ENCODE assay signal across 12 cellular contexts in genomic region chr20:63854766-63855362, GRCh38. TPM values are rescaled to one million over a fixed set of nuclear protein-coding genes. Genes with fewer than 3 reads are reported as not detected.
A peak's percentile ranks its signal among the peaks of the same experiment; 100 is the strongest.
DNase-seq lines count a peak whose midpoint lies in the region; ATAC-seq and TF ChIP-seq lines count a peak whose summit lies in the region.
"Had no signal": no experiment of that assay in that cellular context is flagged by ENCODE, and none has a peak within 500 bp of the region (broad histone marks: within the 10 kb centered on the region; RNA-seq: fewer than 3 reads in every experiment).

No MANE protein-coding gene starts in this region.

- no peak overlapping the region for H2AFZ ChIP-seq in osteoblast (ENCODE audit: low read length)

- H3K9me3 ChIP-seq in SJCRH30 (replicated peaks), result no peaks in the 10 kb centered on the region
- no peaks in the 10 kb centered on the region for H3K9me3 ChIP-seq in osteoblast (ENCODE audit: low read depth, low read length)
- H3K9me3 ChIP-seq in CD8-positive, alpha-beta memory T cell (ENCODE audit: low read length), result no peaks in the 10 kb centered on the region

- no peaks in the 10 kb centered on the region for H3K79me2 ChIP-seq in osteoblast (ENCODE audit: insufficient read depth, low read length)

- intact Hi-C loops in Right ventricle myocardium superior (cut with DNase I), result no loop called here

- peaks cover 22 to 29% (median 24%) of the 10 kb centered on the region in 3 donors for H3K4me1 Mint-ChIP-seq in CD8-positive, alpha-beta memory T cell

- POLR2A ChIA-PET in CD8-positive, alpha-beta memory T cell (lab: Charles Lee), result interaction anchor here (0.6 to 0.9 kb wide), 2 partner anchors 39 to 359 kb away, joined by 3 to 4 read pairs; no protein-coding TSS in a partner anchor

- no peak for TF ChIP-seq CTCF in osteoblast (IDR thresholded peaks at IDR 0.05; ENCODE audit: extremely low read depth, low read depth, low read length)

- H3K4me3 Mint-ChIP-seq in CD8-positive, alpha-beta memory T cell, result no peak overlapping the region
- H3K4me3 Mint-ChIP-seq: activated T-helper 17 cell treated with anti-CD3 and anti-CD28 coated beads, Interleukin-2, amount 50 U/mL, for 72 hours; naive B cell had no signal

- H3K27ac ChIP-seq in SJCRH30 (peak overlapping the region; percentile 37), osteoblast (ENCODE audit: low read depth, low read length) (no peak overlapping the region)
- no peak overlapping the region for H3K27ac ChIP-seq in CD8-positive, alpha-beta memory T cell (ENCODE audit: low read depth, low read length)

- peaks cover 13 to 16% of the 10 kb centered on the region in 2 donors for H3K27me3 Mint-ChIP-seq in CD8-positive, alpha-beta memory T cell
- H3K27me3 Mint-ChIP-seq: activated T-helper 17 cell treated with anti-CD3 and anti-CD28 coated beads, Interleukin-2, amount 50 U/mL, for 72 hours had no signal

- H3K4me2 ChIP-seq in osteoblast (ENCODE audit: insufficient read depth, low read length), result peak overlapping the region; percentile 9

- H3K4me3 ChIP-seq in SJCRH30, result peak overlapping the region; percentile 48
- H3K4me3 ChIP-seq in osteoblast (ENCODE audit: insufficient read depth, low read length), result peak overlapping the region; percentile 33
- no peak overlapping the region for H3K4me3 ChIP-seq in CD8-positive, alpha-beta memory T cell (ENCODE audit: low read length)

- H3K36me3 ChIP-seq in SJCRH30 (no peaks in the 10 kb centered on the region), osteoblast (ENCODE audit: insufficient read depth, low read length) (no peaks in the 10 kb centered on the region)
- no peaks in the 10 kb centered on the region for H3K36me3 ChIP-seq in CD8-positive, alpha-beta memory T cell (ENCODE audit: insufficient read depth, low read length)

- no peaks in the 10 kb centered on the region for H3K9me3 Mint-ChIP-seq in CD8-positive, alpha-beta memory T cell
- H3K9me3 Mint-ChIP-seq: activated T-helper 17 cell treated with anti-CD3 and anti-CD28 coated beads, Interleukin-2, amount 50 U/mL, for 72 hours had no signal

- H3K27me3 ChIP-seq in SJCRH30, result no peaks in the 10 kb centered on the region
- peaks cover 19% of the 10 kb centered on the region for H3K27me3 ChIP-seq in osteoblast (ENCODE audit: insufficient read depth, low read length)
- H3K27me3 ChIP-seq in CD8-positive, alpha-beta memory T cell (ENCODE audit: insufficient read depth, low read length, poor library complexity, severe bottlenecking), result no peaks in the 10 kb centered on the region

- CTCF ChIA-PET in CD8-positive, alpha-beta memory T cell (lab: Charles Lee), result interaction anchor here (2.5 kb wide), 1 partner anchor 10 kb away, joined by 12 read pairs; the partner anchor contains the start of gene TPD52L2

- peaks cover 15% of the 10 kb centered on the region for H4K20me1 ChIP-seq in osteoblast (ENCODE audit: insufficient read depth, low read length)

- ATAC-seq in Right ventricle myocardium superior (ENCODE audit: poor library complexity), result peak; percentile 44
- no peak for ATAC-seq in GM19351 (IDR thresholded peaks at IDR 0.05; ENCODE audit: unreplicated experiment)
- ATAC-seq: activated T-helper 17 cell treated with anti-CD3 and anti-CD28 coated beads, Interleukin-2, amount 50 U/mL, for 72 hours had no signal

- H3K4me1 ChIP-seq in SJCRH30 (peaks cover 25% of the 10 kb centered on the region), osteoblast (ENCODE audit: insufficient read depth, low read length) (peaks cover 15% of the 10 kb centered on the region)
- H3K4me1 ChIP-seq in CD8-positive, alpha-beta memory T cell (ENCODE audit: insufficient read depth, low read length), result peaks cover 26% of the 10 kb centered on the region

- H3K27ac Mint-ChIP-seq in CD8-positive, alpha-beta memory T cell, result no peak overlapping the region
- H3K27ac Mint-ChIP-seq: activated T-helper 17 cell treated with anti-CD3 and anti-CD28 coated beads, Interleukin-2, amount 50 U/mL, for 72 hours; naive B cell had no signal

- no peaks in the 10 kb centered on the region for H3K36me3 Mint-ChIP-seq in CD8-positive, alpha-beta memory T cell
- H3K36me3 Mint-ChIP-seq: naive B cell had no signal

- DNase-seq in AG08396 (ENCODE audit: low spot score) (peak; percentile 57), SJCRH30 (peak; percentile 66 to 69), Right ventricle myocardium superior (peak; percentile 76), osteoblast (ENCODE audit: insufficient read length, low spot score, missing footprints) (peak; percentile 93), ureter (ENCODE audit: low spot score) (no peak)
- no peak for DNase-seq in CD8-positive, alpha-beta memory T cell
- DNase-seq in stimulated activated CD4-positive, alpha-beta T cell treated with anti-CD3 and anti-CD28 coated beads, Interleukin-4, amount 100 ng/mL, for 4 hours, result no peak
- DNase-seq: naive B cell, NCI-H510A had no signal

RNA-seq across cellular contexts. Expression of gene ABHD16B, which starts 6.4 kb away (rescaled TPM):
- total RNA-seq in SJCRH30 (2014; rRNA removed; shearing (Covaris generic)), result not detected in 2 replicates
- not detected for total RNA-seq in Right ventricle myocardium superior
- total RNA-seq in osteoblast, result not detected in 2 replicates
- total RNA-seq in CD8-positive, alpha-beta memory T cell, result not detected
- not detected for polyA plus RNA-seq in CD8-positive, alpha-beta memory T cell
- not detected for total RNA-seq in ureter
- polyA plus RNA-seq: AG04450 had no signal

RNA-seq across cellular contexts. Expression of gene TPD52L2, which starts 10.2 kb away (rescaled TPM):
- total RNA-seq in SJCRH30 (2014; rRNA removed; shearing (Covaris generic)), result 96.4 and 105 TPM in 2 replicates
- total RNA-seq in Right ventricle myocardium superior (69.0 TPM), osteoblast (99.6 and 115 TPM in 2 replicates), ureter (85.4 TPM)
- total RNA-seq in CD8-positive, alpha-beta memory T cell, result 10 to 100 TPM; 60.0 to 64.4 TPM
- 72.1 TPM for polyA plus RNA-seq in CD8-positive, alpha-beta memory T cell

RNA-seq across cellular contexts. Expression of gene ZBTB46, which starts 23.8 kb away (rescaled TPM):
- 4.0 and 5.0 TPM in 2 replicates for total RNA-seq in SJCRH30 (2014; rRNA removed; shearing (Covaris generic))
- 13.5 TPM for total RNA-seq in Right ventricle myocardium superior
- total RNA-seq in osteoblast, result under 0.01 and 0.36 TPM in 2 replicates
- under 1 TPM; 0.31 to 0.39 TPM for total RNA-seq in CD8-positive, alpha-beta memory T cell
- polyA plus RNA-seq in CD8-positive, alpha-beta memory T cell, result 0.08 TPM
- total RNA-seq in ureter, result 10.2 TPM

RNA-seq across cellular contexts. Expression of gene DNAJC5, which starts 40.1 kb away (rescaled TPM):
- 79.6 and 81.1 TPM in 2 replicates for total RNA-seq in SJCRH30 (2014; rRNA removed; shearing (Covaris generic))
- total RNA-seq in Right ventricle myocardium superior, result 42.3 TPM
- total RNA-seq in osteoblast, result 41.5 and 53.9 TPM in 2 replicates
- total RNA-seq in CD8-positive, alpha-beta memory T cell, result 10 to 100 TPM; 38.9 to 40.9 TPM
- 8.3 TPM for polyA plus RNA-seq in CD8-positive, alpha-beta memory T cell
- 52.4 TPM for total RNA-seq in ureter

Comparison
In these comparisons a context has a peak if more than half of its experiments do, and no peak if none do; other contexts are left out.
1. DNase-seq: peak in AG08396 (single experiment), SJCRH30 (2 of 2), Right ventricle myocardium superior (single experiment) and osteoblast (single experiment); none in CD8-positive, alpha-beta memory T cell (0 of 5), ureter (single experiment) and stimulated activated CD4-positive, alpha-beta T cell treated with anti-CD3 and anti-CD28 coated beads, Interleukin-4, amount 100 ng/mL, for 4 hours (0 of 2).